In the genomic region with DNA sequence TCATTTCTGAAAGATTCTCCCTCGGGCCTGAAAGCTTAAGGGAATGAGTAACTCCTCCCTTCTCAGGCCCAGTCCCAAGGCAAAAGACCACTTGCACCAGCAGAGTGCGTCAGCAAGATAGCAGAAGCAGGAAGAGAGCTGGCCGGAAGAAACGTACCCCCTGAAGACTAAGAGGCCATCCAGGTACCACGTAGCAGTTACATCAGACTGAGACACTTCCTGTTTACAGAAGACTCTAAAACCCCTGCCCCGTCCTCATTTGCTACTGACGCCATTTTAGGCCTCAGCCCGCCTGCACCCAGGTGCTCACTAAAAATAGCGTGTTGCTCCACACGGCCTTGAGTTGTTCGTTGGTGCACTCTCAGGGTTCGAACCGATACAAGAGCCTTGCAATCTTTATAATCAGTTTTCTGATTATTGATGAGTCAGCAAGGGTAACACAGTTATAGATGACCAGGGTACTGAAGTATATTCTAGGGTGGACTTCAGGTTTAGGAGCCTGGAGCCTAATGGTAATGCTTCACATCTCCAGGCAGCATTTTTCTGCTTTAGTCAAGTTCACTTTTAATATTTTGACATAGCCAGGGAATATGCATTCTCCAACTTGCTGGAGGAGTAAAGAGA, we compare ENCODE assay signal across 1 cellular context.
TF ChIP-seq lines count a peak whose summit lies in the region.

No MANE protein-coding gene starts in this region.

TF ChIP-seq in K562, 482 proteins besides CTCF, POLR2A, EP300 and RAD21 (continued from another document):
- TF ChIP-seq ERF (CRISPR knock-in tag; IDR thresholded peaks at IDR 0.05) (no peak), SNIP1 (IDR thresholded peaks at IDR 0.05; ENCODE audit: low read depth) (no peak), TSC22D4 (tag; IDR thresholded peaks at IDR 0.05) (no peak), EHMT2 (IDR thresholded peaks at IDR 0.05) (peak; percentile 69; the same call in 1 of the 2 replicates), ZNF324 (CRISPR knock-in tag; IDR thresholded peaks at IDR 0.05) (no peak), L3MBTL2 (IDR thresholded peaks at IDR 0.05) (peak; percentile 17; the same call in 1 of the 2 replicates), CREB1 (IDR thresholded peaks at IDR 0.05) (peak; percentile 51; the same call in 1 of the 2 replicates), CREB1 (CRISPR knock-in tag; IDR thresholded peaks at IDR 0.05) (no peak), SPI1 (IDR thresholded peaks at IDR 0.05; ENCODE audit: borderline replicate concordance, low read depth, low read length) (peak; percentile 43; the same call in 1 of the 2 replicates), MAFF (IDR thresholded peaks at IDR 0.05; ENCODE audit: low read length) (peak; percentile 86), SP2 (IDR thresholded peaks at IDR 0.05; ENCODE audit: extremely low read depth, low read depth, low read length, poor library complexity, severe bottlenecking) (no peak)
- TF ChIP-seq, protein P1, sequence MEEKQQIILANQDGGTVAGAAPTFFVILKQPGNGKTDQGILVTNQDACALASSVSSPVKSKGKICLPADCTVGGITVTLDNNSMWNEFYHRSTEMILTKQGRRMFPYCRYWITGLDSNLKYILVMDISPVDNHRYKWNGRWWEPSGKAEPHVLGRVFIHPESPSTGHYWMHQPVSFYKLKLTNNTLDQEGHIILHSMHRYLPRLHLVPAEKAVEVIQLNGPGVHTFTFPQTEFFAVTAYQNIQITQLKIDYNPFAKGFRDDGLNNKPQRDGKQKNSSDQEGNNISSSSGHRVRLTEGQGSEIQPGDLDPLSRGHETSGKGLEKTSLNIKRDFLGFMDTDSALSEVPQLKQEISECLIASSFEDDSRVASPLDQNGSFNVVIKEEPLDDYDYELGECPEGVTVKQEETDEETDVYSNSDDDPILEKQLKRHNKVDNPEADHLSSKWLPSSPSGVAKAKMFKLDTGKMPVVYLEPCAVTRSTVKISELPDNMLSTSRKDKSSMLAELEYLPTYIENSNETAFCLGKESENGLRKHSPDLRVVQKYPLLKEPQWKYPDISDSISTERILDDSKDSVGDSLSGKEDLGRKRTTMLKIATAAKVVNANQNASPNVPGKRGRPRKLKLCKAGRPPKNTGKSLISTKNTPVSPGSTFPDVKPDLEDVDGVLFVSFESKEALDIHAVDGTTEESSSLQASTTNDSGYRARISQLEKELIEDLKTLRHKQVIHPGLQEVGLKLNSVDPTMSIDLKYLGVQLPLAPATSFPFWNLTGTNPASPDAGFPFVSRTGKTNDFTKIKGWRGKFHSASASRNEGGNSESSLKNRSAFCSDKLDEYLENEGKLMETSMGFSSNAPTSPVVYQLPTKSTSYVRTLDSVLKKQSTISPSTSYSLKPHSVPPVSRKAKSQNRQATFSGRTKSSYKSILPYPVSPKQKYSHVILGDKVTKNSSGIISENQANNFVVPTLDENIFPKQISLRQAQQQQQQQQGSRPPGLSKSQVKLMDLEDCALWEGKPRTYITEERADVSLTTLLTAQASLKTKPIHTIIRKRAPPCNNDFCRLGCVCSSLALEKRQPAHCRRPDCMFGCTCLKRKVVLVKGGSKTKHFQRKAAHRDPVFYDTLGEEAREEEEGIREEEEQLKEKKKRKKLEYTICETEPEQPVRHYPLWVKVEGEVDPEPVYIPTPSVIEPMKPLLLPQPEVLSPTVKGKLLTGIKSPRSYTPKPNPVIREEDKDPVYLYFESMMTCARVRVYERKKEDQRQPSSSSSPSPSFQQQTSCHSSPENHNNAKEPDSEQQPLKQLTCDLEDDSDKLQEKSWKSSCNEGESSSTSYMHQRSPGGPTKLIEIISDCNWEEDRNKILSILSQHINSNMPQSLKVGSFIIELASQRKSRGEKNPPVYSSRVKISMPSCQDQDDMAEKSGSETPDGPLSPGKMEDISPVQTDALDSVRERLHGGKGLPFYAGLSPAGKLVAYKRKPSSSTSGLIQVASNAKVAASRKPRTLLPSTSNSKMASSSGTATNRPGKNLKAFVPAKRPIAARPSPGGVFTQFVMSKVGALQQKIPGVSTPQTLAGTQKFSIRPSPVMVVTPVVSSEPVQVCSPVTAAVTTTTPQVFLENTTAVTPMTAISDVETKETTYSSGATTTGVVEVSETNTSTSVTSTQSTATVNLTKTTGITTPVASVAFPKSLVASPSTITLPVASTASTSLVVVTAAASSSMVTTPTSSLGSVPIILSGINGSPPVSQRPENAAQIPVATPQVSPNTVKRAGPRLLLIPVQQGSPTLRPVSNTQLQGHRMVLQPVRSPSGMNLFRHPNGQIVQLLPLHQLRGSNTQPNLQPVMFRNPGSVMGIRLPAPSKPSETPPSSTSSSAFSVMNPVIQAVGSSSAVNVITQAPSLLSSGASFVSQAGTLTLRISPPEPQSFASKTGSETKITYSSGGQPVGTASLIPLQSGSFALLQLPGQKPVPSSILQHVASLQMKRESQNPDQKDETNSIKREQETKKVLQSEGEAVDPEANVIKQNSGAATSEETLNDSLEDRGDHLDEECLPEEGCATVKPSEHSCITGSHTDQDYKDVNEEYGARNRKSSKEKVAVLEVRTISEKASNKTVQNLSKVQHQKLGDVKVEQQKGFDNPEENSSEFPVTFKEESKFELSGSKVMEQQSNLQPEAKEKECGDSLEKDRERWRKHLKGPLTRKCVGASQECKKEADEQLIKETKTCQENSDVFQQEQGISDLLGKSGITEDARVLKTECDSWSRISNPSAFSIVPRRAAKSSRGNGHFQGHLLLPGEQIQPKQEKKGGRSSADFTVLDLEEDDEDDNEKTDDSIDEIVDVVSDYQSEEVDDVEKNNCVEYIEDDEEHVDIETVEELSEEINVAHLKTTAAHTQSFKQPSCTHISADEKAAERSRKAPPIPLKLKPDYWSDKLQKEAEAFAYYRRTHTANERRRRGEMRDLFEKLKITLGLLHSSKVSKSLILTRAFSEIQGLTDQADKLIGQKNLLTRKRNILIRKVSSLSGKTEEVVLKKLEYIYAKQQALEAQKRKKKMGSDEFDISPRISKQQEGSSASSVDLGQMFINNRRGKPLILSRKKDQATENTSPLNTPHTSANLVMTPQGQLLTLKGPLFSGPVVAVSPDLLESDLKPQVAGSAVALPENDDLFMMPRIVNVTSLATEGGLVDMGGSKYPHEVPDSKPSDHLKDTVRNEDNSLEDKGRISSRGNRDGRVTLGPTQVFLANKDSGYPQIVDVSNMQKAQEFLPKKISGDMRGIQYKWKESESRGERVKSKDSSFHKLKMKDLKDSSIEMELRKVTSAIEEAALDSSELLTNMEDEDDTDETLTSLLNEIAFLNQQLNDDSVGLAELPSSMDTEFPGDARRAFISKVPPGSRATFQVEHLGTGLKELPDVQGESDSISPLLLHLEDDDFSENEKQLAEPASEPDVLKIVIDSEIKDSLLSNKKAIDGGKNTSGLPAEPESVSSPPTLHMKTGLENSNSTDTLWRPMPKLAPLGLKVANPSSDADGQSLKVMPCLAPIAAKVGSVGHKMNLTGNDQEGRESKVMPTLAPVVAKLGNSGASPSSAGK (IDR thresholded peaks at IDR 0.05): no peak
- TF ChIP-seq, protein P2, sequence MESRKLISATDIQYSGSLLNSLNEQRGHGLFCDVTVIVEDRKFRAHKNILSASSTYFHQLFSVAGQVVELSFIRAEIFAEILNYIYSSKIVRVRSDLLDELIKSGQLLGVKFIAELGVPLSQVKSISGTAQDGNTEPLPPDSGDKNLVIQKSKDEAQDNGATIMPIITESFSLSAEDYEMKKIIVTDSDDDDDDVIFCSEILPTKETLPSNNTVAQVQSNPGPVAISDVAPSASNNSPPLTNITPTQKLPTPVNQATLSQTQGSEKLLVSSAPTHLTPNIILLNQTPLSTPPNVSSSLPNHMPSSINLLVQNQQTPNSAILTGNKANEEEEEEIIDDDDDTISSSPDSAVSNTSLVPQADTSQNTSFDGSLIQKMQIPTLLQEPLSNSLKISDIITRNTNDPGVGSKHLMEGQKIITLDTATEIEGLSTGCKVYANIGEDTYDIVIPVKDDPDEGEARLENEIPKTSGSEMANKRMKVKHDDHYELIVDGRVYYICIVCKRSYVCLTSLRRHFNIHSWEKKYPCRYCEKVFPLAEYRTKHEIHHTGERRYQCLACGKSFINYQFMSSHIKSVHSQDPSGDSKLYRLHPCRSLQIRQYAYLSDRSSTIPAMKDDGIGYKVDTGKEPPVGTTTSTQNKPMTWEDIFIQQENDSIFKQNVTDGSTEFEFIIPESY (CRISPR knock-in tag; IDR thresholded peaks at IDR 0.05): no peak
- TF ChIP-seq, protein P3, sequence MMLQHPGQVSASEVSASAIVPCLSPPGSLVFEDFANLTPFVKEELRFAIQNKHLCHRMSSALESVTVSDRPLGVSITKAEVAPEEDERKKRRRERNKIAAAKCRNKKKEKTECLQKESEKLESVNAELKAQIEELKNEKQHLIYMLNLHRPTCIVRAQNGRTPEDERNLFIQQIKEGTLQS (IDR thresholded peaks at IDR 0.05): 0 out of 2 replicates have a peak, but pooled peaks have one; percentile 7
- TF ChIP-seq, protein P3 (CRISPR knock-in tag; conservative IDR thresholded peaks at IDR 0.05): no peak
- TF ChIP-seq, protein P4, sequence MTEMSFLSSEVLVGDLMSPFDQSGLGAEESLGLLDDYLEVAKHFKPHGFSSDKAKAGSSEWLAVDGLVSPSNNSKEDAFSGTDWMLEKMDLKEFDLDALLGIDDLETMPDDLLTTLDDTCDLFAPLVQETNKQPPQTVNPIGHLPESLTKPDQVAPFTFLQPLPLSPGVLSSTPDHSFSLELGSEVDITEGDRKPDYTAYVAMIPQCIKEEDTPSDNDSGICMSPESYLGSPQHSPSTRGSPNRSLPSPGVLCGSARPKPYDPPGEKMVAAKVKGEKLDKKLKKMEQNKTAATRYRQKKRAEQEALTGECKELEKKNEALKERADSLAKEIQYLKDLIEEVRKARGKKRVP (CRISPR knock-in tag; IDR thresholded peaks at IDR 0.05): no peak
